Comparison of ENCODE assay signal across 8 cellular contexts in the genomic region with DNA sequence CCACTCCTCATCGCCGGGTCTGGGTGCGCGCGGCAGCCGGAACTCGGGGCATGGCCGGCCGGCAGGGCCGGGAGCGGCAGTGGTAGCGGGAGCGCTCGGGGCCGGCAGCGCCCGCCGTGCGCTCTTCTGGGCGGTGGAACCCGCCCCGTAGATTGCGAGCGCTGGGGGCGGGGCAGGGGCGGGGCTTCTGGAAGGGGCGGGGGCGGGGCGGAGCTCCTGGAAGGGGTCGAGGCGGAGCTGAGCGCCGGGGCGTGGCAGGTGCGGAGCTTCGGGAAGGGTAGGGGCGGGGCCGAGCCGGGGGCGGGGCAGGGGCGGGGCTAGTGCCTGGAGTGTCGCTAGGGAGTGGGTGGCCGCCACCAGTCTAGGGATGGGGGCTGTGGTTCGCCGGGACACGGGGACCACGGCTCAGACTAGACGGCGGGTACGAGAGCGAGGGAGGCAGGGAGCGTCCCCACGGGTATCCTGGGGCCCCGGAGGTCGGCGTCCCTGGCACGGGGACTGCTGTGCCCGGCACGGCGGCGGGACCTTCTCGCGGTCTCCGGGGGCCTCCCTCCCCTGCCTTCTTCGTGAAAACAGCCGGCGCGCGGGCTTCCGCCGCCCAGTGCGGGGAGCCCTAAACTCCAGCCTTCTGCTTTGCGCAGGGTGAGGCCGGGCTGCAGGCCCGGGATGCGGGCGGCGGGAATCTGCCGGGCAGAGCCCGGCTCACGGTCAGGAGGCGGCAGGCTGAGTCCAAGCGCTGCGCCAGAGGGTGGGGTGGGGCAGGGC. TPM values are rescaled to one million over a fixed set of nuclear protein-coding genes. Genes with fewer than 3 reads are reported as not detected.
DNase-seq lines count a peak whose midpoint lies in the region; ATAC-seq and TF ChIP-seq lines count a peak whose summit lies in the region.

A gene (minus strand): TSS at position 128 of the 765 bp plus-strand sequence. CDS start 117 bp downstream, at position 11.

- peak; percentile 85 to 90 (median 88) for DNase-seq in CD4-positive, CD25-positive, alpha-beta regulatory T cell
- DNase-seq in NOMO-1 treated with dmso at 0.1 percent for 144 hours (lab: John Stamatoyannopoulos, UW; ENCODE audit: unreplicated experiment) (peak; percentile 82), activated T-cell treated with anti-CD3 and anti-CD28 coated beads for 4 hours (peak; percentile 84), epithelial cell of proximal tubule (ENCODE audit: low read depth) (no peak)
- DNase-seq in stimulated activated CD8-positive, alpha-beta memory T cell treated with anti-CD3 and anti-CD28 coated beads, Interleukin-4, amount 100 ng/mL, for 1 hour (ENCODE audit: low read depth in 2 of 2, low spot score in 1 of 2) = peak; percentile 82 to 86

- H3K27ac ChIP-seq in CD4-positive, CD25-positive, alpha-beta regulatory T cell (ENCODE audit: insufficient read depth, low read length, poor library complexity, severe bottlenecking) = peak within 1 kb of the TSS; percentile 57
- H3K27ac ChIP-seq in mucosa of rectum (ENCODE audit: low read depth in 2 of 2, low read length in 2 of 2) = peak within 1 kb of the TSS; percentile 45 to 58

- peaks cover 4% of the 10 kb centered on the region for H3K27me3 ChIP-seq in CD4-positive, CD25-positive, alpha-beta regulatory T cell (ENCODE audit: control insufficient read depth, insufficient read depth, low read length)
- peaks cover 0 to 10% of the 10 kb centered on the region in 2 donors for H3K27me3 ChIP-seq in mucosa of rectum (ENCODE audit: control insufficient read depth in 2 of 2, insufficient read depth in 2 of 2, low read length in 2 of 2)

- no peak for TF ChIP-seq CTCF in epithelial cell of proximal tubule (conservative IDR thresholded peaks at IDR 0.05; ENCODE audit: low read depth, low read length)

- peaks cover 0 to 2% (median 0%) of the 10 kb centered on the region in 7 donors for H3K9me3 Mint-ChIP-seq in CD4-positive, CD25-positive, alpha-beta regulatory T cell

- H3K36me3 Mint-ChIP-seq in CD4-positive, CD25-positive, alpha-beta regulatory T cell = no peaks in the 10 kb centered on the region

- peaks cover 0 to 12% (median 5%) of the 10 kb centered on the region in 4 donors for H3K4me1 Mint-ChIP-seq in CD4-positive, CD25-positive, alpha-beta regulatory T cell

- no peaks in the 10 kb centered on the region for H3K9me3 ChIP-seq in CD4-positive, CD25-positive, alpha-beta regulatory T cell (ENCODE audit: control insufficient read depth in 2 of 2, low read length in 2 of 2)
- H3K9me3 ChIP-seq in mucosa of rectum (ENCODE audit: control insufficient read depth in 2 of 2, low read length in 2 of 2) = no peaks in the 10 kb centered on the region

- H3K4me3 Mint-ChIP-seq in CD4-positive, CD25-positive, alpha-beta regulatory T cell = peak within 1 kb of the TSS; percentile 73 to 90 (median 88)

- no peaks in the 10 kb centered on the region for H3K36me3 ChIP-seq in CD4-positive, CD25-positive, alpha-beta regulatory T cell (ENCODE audit: control insufficient read depth, insufficient read depth, low read length)
- H3K36me3 ChIP-seq in mucosa of rectum (ENCODE audit: control insufficient read depth in 2 of 2, insufficient read depth in 2 of 2, low read length in 2 of 2) = no peaks in the 10 kb centered on the region

- H3K27me3 Mint-ChIP-seq in CD4-positive, CD25-positive, alpha-beta regulatory T cell = peaks cover 20% of the 10 kb centered on the region

- no peak within 1 kb of the TSS for H3K27ac Mint-ChIP-seq in CD4-positive, CD25-positive, alpha-beta regulatory T cell

- H3K4me3 ChIP-seq in CD4-positive, CD25-positive, alpha-beta regulatory T cell (ENCODE audit: low read depth, low read length) = no peak within 1 kb of the TSS
- H3K4me3 ChIP-seq in epithelial cell of proximal tubule (ENCODE audit: low read depth, low read length) (peak within 1 kb of the TSS; percentile 81), mucosa of rectum (ENCODE audit: low read length in 2 of 2) (peak within 1 kb of the TSS; percentile 72 to 89)

- peaks cover 13% of the 10 kb centered on the region for H3K4me1 ChIP-seq in CD4-positive, CD25-positive, alpha-beta regulatory T cell (ENCODE audit: control insufficient read depth, insufficient read depth, low read length, poor library complexity, severe bottlenecking)
- H3K4me1 ChIP-seq in mucosa of rectum (ENCODE audit: control insufficient read depth in 2 of 2, insufficient read depth in 2 of 2, low read length in 2 of 2) = peaks cover 4 to 9% of the 10 kb centered on the region in 2 donors

- ATAC-seq in CD4-positive, CD25-positive, alpha-beta regulatory T cell (ENCODE audit: low read depth in 2 of 2) = peak; percentile 85
- ATAC-seq in GM19328 (IDR thresholded peaks at IDR 0.05; ENCODE audit: unreplicated experiment) = peak; percentile 69
- ATAC-seq in HG03442 (IDR thresholded peaks at IDR 0.05; ENCODE audit: unreplicated experiment) = peak; percentile 69

- H3K9ac ChIP-seq in mucosa of rectum (ENCODE audit: low read depth in 1 of 2, low read length in 2 of 2) = peak within 1 kb of the TSS; percentile 52 to 70

RNA-seq across cellular contexts. Expression of the gene that starts here (rescaled TPM):
- 6.6 TPM for total RNA-seq in CD4-positive, CD25-positive, alpha-beta regulatory T cell
- polyA plus RNA-seq in CD4-positive, CD25-positive, alpha-beta regulatory T cell = 1 to 10 TPM; 3.5 to 7.0 (median 6.5) TPM
- 13.0 and 25.9 TPM in 2 replicates for total RNA-seq in epithelial cell of proximal tubule
